In genomic region chrX:149534926-149535602, GRCh38 we compare ENCODE assay signal across 5 cellular contexts. TPM values are rescaled to one million over a fixed set of nuclear protein-coding genes. Genes with fewer than 3 reads are reported as not detected.
"Had no signal": no experiment of that assay in that cellular context is flagged by ENCODE, and none has a peak within 500 bp of the region (broad histone marks: within the 10 kb centered on the region; RNA-seq: fewer than 3 reads in every experiment).

No MANE protein-coding gene starts in this region.

RNA-seq across cellular contexts. Expression of gene HSFX3, which starts 14.7 kb away (rescaled TPM):
- total RNA-seq: GM23248, H4, H7, HT-29, IMR-90 had no signal
- polyA plus RNA-seq: GM23248, IMR-90 had no signal

RNA-seq across cellular contexts. Expression of gene MAGEA9B, which starts 52.2 kb away (rescaled TPM):
- total RNA-seq: GM23248, H4, H7, HT-29, IMR-90 had no signal
- polyA plus RNA-seq: GM23248, IMR-90 had no signal
